Comparison of ENCODE assay signal across 9 cellular contexts in genomic region chr6:4017058-4017457, GRCh38.
DNase-seq lines count a peak whose midpoint lies in the region; ATAC-seq and TF ChIP-seq lines count a peak whose summit lies in the region.
"Had no signal": no experiment of that assay in that cellular context is flagged by ENCODE, and none has a peak within 500 bp of the region (broad histone marks: within the 10 kb centered on the region; RNA-seq: fewer than 3 reads in every experiment).

No MANE protein-coding gene starts in this region.

- H3K9ac ChIP-seq in MM.1S (ENCODE audit: low read length): peak overlapping the region; percentile 90

- H3K4me1 ChIP-seq in BE2C: no peaks in the 10 kb centered on the region
- H3K4me1 ChIP-seq in MM.1S (ENCODE audit: low read length): peaks cover 19% of the 10 kb centered on the region; the same call in 1 of the 2 replicates

- H3K27me3 Mint-ChIP-seq in chondrocyte (ENCODE audit: low read depth): no peaks in the 10 kb centered on the region
- no peaks in the 10 kb centered on the region for H3K27me3 Mint-ChIP-seq in natural killer cell (ENCODE audit: low read depth in 2 of 2)

- no peak for ATAC-seq in natural killer cell
- ATAC-seq in HG02763 (IDR thresholded peaks at IDR 0.05; ENCODE audit: unreplicated experiment): no peak
- ATAC-seq in GM18909 (IDR thresholded peaks at IDR 0.05; ENCODE audit: poor library complexity, unreplicated experiment): no peak

- H3K27ac ChIP-seq in MM.1S (ENCODE audit: low read length): peak overlapping the region; percentile 97; the same call in 1 of the 2 replicates

- DNase-seq in BE2C (no peak), MM.1S (no peak), chondrocyte (ENCODE audit: low spot score) (no peak), natural killer cell (no peak), DMS114 treated with DMSO at 0.1 percent for 48 hours (lab: John Stamatoyannopoulos, UW; ENCODE audit: unreplicated experiment) (no peak), nucleus accumbens (lab: John Stamatoyannopoulos, UW) (no peak)
- DNase-seq: activated gamma-delta T cell treated with Interleukin-2 at 50 U/mL for 16 hours had no signal

- H3K4me1 Mint-ChIP-seq in chondrocyte (ENCODE audit: low read depth) (peaks cover 44% of the 10 kb centered on the region), natural killer cell (peaks cover 59 to 68% of the 10 kb centered on the region in 2 donors)

- H3K27me3 ChIP-seq in BE2C: no peaks in the 10 kb centered on the region
- H3K27me3 ChIP-seq in MM.1S (replicated peaks; ENCODE audit: insufficient read depth, low read length): no peaks in the 10 kb centered on the region

- H4K20me1 ChIP-seq in MM.1S (ENCODE audit: insufficient read depth, low read length): no peaks in the 10 kb centered on the region

- H3K27ac Mint-ChIP-seq in chondrocyte (ENCODE audit: unreplicated experiment): peak overlapping the region; percentile 94
- peak overlapping the region; percentile 98 for H3K27ac Mint-ChIP-seq in natural killer cell

- H3K9me2 ChIP-seq in MM.1S (replicated peaks; ENCODE audit: insufficient read depth, low read length): no peaks in the 10 kb centered on the region

- peaks cover 6% of the 10 kb centered on the region for H3K9me3 Mint-ChIP-seq in chondrocyte (ENCODE audit: low read depth)
- no peaks in the 10 kb centered on the region for H3K9me3 Mint-ChIP-seq in natural killer cell

- H3F3A ChIP-seq in MM.1S (ENCODE audit: insufficient read depth, low read length): peaks cover 42% of the 10 kb centered on the region

- peak overlapping the region; percentile 73 for H3K4me2 ChIP-seq in MM.1S (ENCODE audit: low read depth, low read length)

- H3K4me3 ChIP-seq in BE2C (ENCODE audit: low read depth, low read length): peak overlapping the region; percentile 87
- peak overlapping the region; percentile 82 for H3K4me3 ChIP-seq in MM.1S (ENCODE audit: low read length)

- 0 out of 2 replicates have a peak overlapping the region, but pooled peaks have one; percentile 26 for H2AFZ ChIP-seq in MM.1S (ENCODE audit: low read length)

- H3K4me3 Mint-ChIP-seq in chondrocyte (ENCODE audit: unreplicated experiment): peak overlapping the region; percentile 82
- H3K4me3 Mint-ChIP-seq in natural killer cell: peak overlapping the region; percentile 98

- H3K36me3 Mint-ChIP-seq in chondrocyte (ENCODE audit: low read depth) (peaks cover 8% of the 10 kb centered on the region), natural killer cell (no peaks in the 10 kb centered on the region)

- no peak for TF ChIP-seq CTCF in BE2C (IDR thresholded peaks at IDR 0.05; ENCODE audit: low read depth, low read length)
- TF ChIP-seq CTCF in MM.1S (IDR thresholded peaks at IDR 0.05; ENCODE audit: low read length): no peak
- no peak for TF ChIP-seq CTCF in chondrocyte (IDR thresholded peaks at IDR 0.05)
- TF ChIP-seq CTCF in natural killer cell (IDR thresholded peaks at IDR 0.05): no peak

- H3K79me2 ChIP-seq in MM.1S (ENCODE audit: low read length): peaks cover 49% of the 10 kb centered on the region

- H3K36me3 ChIP-seq in BE2C: no peaks in the 10 kb centered on the region; the same call in 1 of the 2 replicates
- no peaks in the 10 kb centered on the region for H3K36me3 ChIP-seq in MM.1S (replicated peaks; ENCODE audit: insufficient read depth, low read length)

- no peaks in the 10 kb centered on the region for H3K9me3 ChIP-seq in BE2C
- H3K9me3 ChIP-seq in MM.1S (replicated peaks; ENCODE audit: insufficient read depth, low read length): no peaks in the 10 kb centered on the region

- intact Hi-C loops in natural killer cell (cut with micrococcal nuclease): loop anchor here (5.0 to 10.0 kb wide), 2 partner anchors 758 to 900 kb away; partner anchors contain the start of genes BPHL and CDYL
